In genomic region chr2:197515798-197516761, GRCh38 we compare ENCODE assay signal across 8 cellular contexts. TPM values are rescaled to one million over a fixed set of nuclear protein-coding genes. Genes with fewer than 3 reads are reported as not detected.
A peak's percentile ranks its signal among the peaks of the same experiment; 100 is the strongest.
DNase-seq lines count a peak whose midpoint lies in the region; ATAC-seq and TF ChIP-seq lines count a peak whose summit lies in the region.

MOB4 (plus strand) TSS chr2:197516066; CDS start chr2:197516087, 21 bp downstream.

- H3K9me3 ChIP-seq in BE2C (no peaks in the 10 kb centered on the region), colonic mucosa (no peaks in the 10 kb centered on the region)

- intact Hi-C loops in colonic mucosa (cut with DNase I): loop anchor here (10.0 kb wide), 2 partner anchors 61 to 189 kb away; partner anchors contain the start of genes COQ10B and MARS2

- peak; percentile 91 for ATAC-seq in HG03460 (IDR thresholded peaks at IDR 0.05; ENCODE audit: unreplicated experiment)

- TF ChIP-seq CTCF in BE2C (IDR thresholded peaks at IDR 0.05; ENCODE audit: low read depth, low read length): no peak
- TF ChIP-seq CTCF in colonic mucosa (IDR thresholded peaks at IDR 0.05): no peak

- no peaks in the 10 kb centered on the region for H3K27me3 ChIP-seq in BE2C
- H3K27me3 ChIP-seq in colonic mucosa: no peaks in the 10 kb centered on the region
- no peaks in the 10 kb centered on the region for H3K27me3 ChIP-seq in layer of hippocampus (ENCODE audit: control insufficient read depth, insufficient read depth, low read length)

- H3K36me3 ChIP-seq in BE2C (no peaks in the 10 kb centered on the region; the same call in 1 of the 2 replicates), colonic mucosa (no peaks in the 10 kb centered on the region)

- H3K4me3 ChIP-seq in BE2C (ENCODE audit: low read depth, low read length): peak within 1 kb of the TSS; percentile 99
- peak within 1 kb of the TSS; percentile 87 for H3K4me3 ChIP-seq in colonic mucosa

- H3K4me1 ChIP-seq in BE2C (peaks cover 5% of the 10 kb centered on the region), colonic mucosa (no peaks in the 10 kb centered on the region)

- H3K27ac ChIP-seq in colonic mucosa (peak within 1 kb of the TSS; percentile 97), layer of hippocampus (ENCODE audit: low read depth, low read length) (peak within 1 kb of the TSS; percentile 94)

- peak within 1 kb of the TSS; percentile 89 to 96 for H3K9ac ChIP-seq in colonic mucosa (ENCODE audit: low read depth in 2 of 2, low read length in 2 of 2)

- DNase-seq in BE2C (peak; percentile 98), GM19240 (ENCODE audit: insufficient read length, low spot score) (peak; percentile 76), NCI-H526 (lab: John Stamatoyannopoulos, UW) (peak; percentile 85 to 98), colonic mucosa (peak; percentile 96)
- peak; percentile 95 for DNase-seq in activated CD4-positive, alpha-beta T cell treated with anti-CD3 and anti-CD28 coated beads for 48 hours
- DNase-seq in stimulated activated CD4-positive, alpha-beta T cell treated with anti-CD3 and anti-CD28 coated beads, Interleukin-1b, Interleukin-23, amount 100 ng/mL, for 4 hours (ENCODE audit: low read depth in 2 of 2): peak; percentile 85 to 91

RNA-seq across cellular contexts. Expression of gene MOB4, which starts in this region (rescaled TPM):
- polyA plus RNA-seq in BE2C (2012; ENCODE audit: insufficient read depth, insufficient read length, low read depth): 66.7 TPM
- 10 to 100 TPM; 24.7 to 34.1 TPM for total RNA-seq in colonic mucosa

Comparison
In these comparisons a context has a peak if more than half of its experiments do, and no peak if none do; other contexts are left out.
1. Peak in every context shown above with its lines: DNase-seq, ATAC-seq, H3K4me3 ChIP-seq and H3K27ac ChIP-seq.